1 cellular context compared by ENCODE assay signal in genomic region chr2:33476100-33476792, GRCh38.
A peak's percentile ranks its signal among the peaks of the same experiment; 100 is the strongest.
TF ChIP-seq lines count a peak whose summit lies in the region.

TSS of gene RASGRP3 (plus strand) at chr2:33476649. CDS start at chr2:33515137, 38,488 bp downstream.

TF ChIP-seq in HEK293, 187 proteins besides CTCF, POLR2A, EP300 and RAD21 (continued from another document and continues in another):
- TF ChIP-seq ZNF530 (tag by site-specific recombination; IDR thresholded peaks at IDR 0.05; ENCODE audit: low read depth) (no peak), ZNF645 (tag by site-specific recombination; IDR thresholded peaks at IDR 0.05) (no peak), ZNF274 (IDR thresholded peaks at IDR 0.05; ENCODE audit: low read length) (no peak), ZNF274 (tag by site-specific recombination; IDR thresholded peaks at IDR 0.05; ENCODE audit: borderline replicate concordance) (no peak), ZNF157 (tag by site-specific recombination; IDR thresholded peaks at IDR 0.05) (no peak), ZNF398 (tag by site-specific recombination; IDR thresholded peaks at IDR 0.05) (peak; percentile 54), ZNF704 (tag by site-specific recombination; IDR thresholded peaks at IDR 0.05) (no peak), YY1 (tag by site-specific recombination; IDR thresholded peaks at IDR 0.05) (no peak), PRDM6 (tag by site-specific recombination; IDR thresholded peaks at IDR 0.05) (no peak), SALL2 (tag by site-specific recombination; IDR thresholded peaks at IDR 0.05; ENCODE audit: borderline replicate concordance) (no peak), ZNF354C (tag by site-specific recombination; IDR thresholded peaks at IDR 0.05; ENCODE audit: borderline replicate concordance, low read depth) (no peak), ATF2 (tag by site-specific recombination; IDR thresholded peaks at IDR 0.05; ENCODE audit: low read depth) (no peak), KLF7 (tag by site-specific recombination; IDR thresholded peaks at IDR 0.05; ENCODE audit: borderline replicate concordance) (no peak), ZNF148 (tag by site-specific recombination; IDR thresholded peaks at IDR 0.05; ENCODE audit: borderline replicate concordance) (no peak), ZNF335 (tag by site-specific recombination; conservative IDR thresholded peaks at IDR 0.05) (peak; percentile 62; the same call in 1 of the 2 replicates), ZNF501 (tag by site-specific recombination; IDR thresholded peaks at IDR 0.05) (0 out of 2 replicates have a peak, but pooled peaks have one; percentile 41), ZNF707 (tag by site-specific recombination; IDR thresholded peaks at IDR 0.05) (no peak), ZNF10 (tag by site-specific recombination; IDR thresholded peaks at IDR 0.05) (peak; percentile 61; the same call in 1 of the 2 replicates), PRDM10 (tag by site-specific recombination; IDR thresholded peaks at IDR 0.05) (peak; percentile 72), ZSCAN16 (tag by site-specific recombination; IDR thresholded peaks at IDR 0.05) (no peak), ZNF174 (tag by site-specific recombination; IDR thresholded peaks at IDR 0.05) (no peak), ZFP37 (tag by site-specific recombination; IDR thresholded peaks at IDR 0.05) (no peak), ZNF391 (tag by site-specific recombination; IDR thresholded peaks at IDR 0.05; ENCODE audit: borderline replicate concordance, low read depth) (no peak), ZNF664 (tag by site-specific recombination; IDR thresholded peaks at IDR 0.05) (no peak), ZBTB17 (tag by site-specific recombination; IDR thresholded peaks at IDR 0.05) (peak; percentile 98), SP3 (tag by site-specific recombination; IDR thresholded peaks at IDR 0.05) (no peak), ZNF416 (tag by site-specific recombination; IDR thresholded peaks at IDR 0.05) (no peak), ZNF843 (tag by site-specific recombination; IDR thresholded peaks at IDR 0.05) (no peak), ZNF133 (tag by site-specific recombination; IDR thresholded peaks at IDR 0.05) (no peak), ZNF362 (tag by site-specific recombination; IDR thresholded peaks at IDR 0.05) (no peak), PRDM4 (tag by site-specific recombination; IDR thresholded peaks at IDR 0.05) (no peak), ZNF280C (tag by site-specific recombination; IDR thresholded peaks at IDR 0.05) (no peak), ZNF248 (tag by site-specific recombination; IDR thresholded peaks at IDR 0.05) (no peak), MZF1 (tag by site-specific recombination; IDR thresholded peaks at IDR 0.05; ENCODE audit: borderline replicate concordance) (peak; percentile 28; the same call in 1 of the 2 replicates), REPIN1 (tag by site-specific recombination; IDR thresholded peaks at IDR 0.05; ENCODE audit: low read depth) (no peak), ZBTB21 (tag by site-specific recombination; IDR thresholded peaks at IDR 0.05) (no peak), ZNF76 (tag by site-specific recombination; IDR thresholded peaks at IDR 0.05; ENCODE audit: borderline replicate concordance, low read depth) (no peak), ZBTB6 (tag by site-specific recombination; IDR thresholded peaks at IDR 0.05) (peak; percentile 75), KLF1 (tag by site-specific recombination; IDR thresholded peaks at IDR 0.05) (no peak)
